In genomic region chr2:220417503-220417902, GRCh38 we compare ENCODE assay signal across 24 cellular contexts.
"Had no signal": no experiment of that assay in that cellular context is flagged by ENCODE, and none has a peak within 500 bp of the region (broad histone marks: within the 10 kb centered on the region; RNA-seq: fewer than 3 reads in every experiment).

No MANE protein-coding gene starts in this region.

- H3K27me3 ChIP-seq: pancreas, stomach, suprapubic skin, tibial nerve, uterus had no signal

- H3K27ac Mint-ChIP-seq: activated CD4-positive, alpha-beta memory T cell treated with anti-CD3 and anti-CD28 coated beads, Interleukin-2, amount 10 ng/mL, durations not matched to agents 7 days and 5 days; activated naive CD4-positive, alpha-beta T cell treated with anti-CD3 and anti-CD28 coated beads, Interleukin-2, amount 10 ng/mL, durations not matched to agents 7 days and 5 days; activated naive CD8-positive, alpha-beta T cell treated with anti-CD3 and anti-CD28 coated beads, Interleukin-2, amount 50 U/mL, for 24 hours; activated T-cell treated with anti-CD3 and anti-CD28 coated beads, Interleukin-2, amount 50 U/mL, for 72 hours; natural killer cell treated with Interleukin-12 subunit alpha and Interleukin-12 subunit beta and Interleukin-15 and Interleukin-18, amount 100 ng/mL, for 72 hours; stimulated activated memory B cell treated with anti-CD40 and anti-IgM and Interleukin-4, amounts not matched to agents 10 μg/mL and 1 μg/mL and 100 μg/mL, for 72 hours; T-helper 1 cell treated with Interleukin-12 subunit alpha and Interleukin-12 subunit beta and Interleukin-4 antibody, amounts not matched to agents 30 μg/mL and 1 μg/mL, for 36 hours had no signal

- H3K4me3 ChIP-seq: coronary artery, pancreas, stomach, suprapubic skin, tibial nerve, uterus had no signal

- H3K36me3 Mint-ChIP-seq: activated naive CD4-positive, alpha-beta T cell treated with anti-CD3 and anti-CD28 coated beads, Interleukin-2, amount 10 ng/mL, durations not matched to agents 7 days and 5 days; natural killer cell treated with Interleukin-12 subunit alpha and Interleukin-12 subunit beta and Interleukin-15 and Interleukin-18, amount 100 ng/mL, for 72 hours; stimulated activated memory B cell treated with anti-CD40 and anti-IgM and Interleukin-4, amounts not matched to agents 10 μg/mL and 1 μg/mL and 100 μg/mL, for 72 hours had no signal

- H3K4me1 Mint-ChIP-seq: activated CD4-positive, alpha-beta memory T cell treated with anti-CD3 and anti-CD28 coated beads, Interleukin-2, amount 10 ng/mL, durations not matched to agents 7 days and 5 days; activated naive CD4-positive, alpha-beta T cell treated with anti-CD3 and anti-CD28 coated beads, Interleukin-2, amount 10 ng/mL, durations not matched to agents 7 days and 5 days; activated naive CD8-positive, alpha-beta T cell treated with anti-CD3 and anti-CD28 coated beads, Interleukin-2, amount 50 U/mL, for 24 hours; stimulated activated memory B cell treated with anti-CD40 and anti-IgM and Interleukin-4, amounts not matched to agents 10 μg/mL and 1 μg/mL and 100 μg/mL, for 72 hours had no signal

- H3K4me3 Mint-ChIP-seq: activated CD4-positive, alpha-beta memory T cell treated with anti-CD3 and anti-CD28 coated beads, Interleukin-2, amount 10 ng/mL, durations not matched to agents 7 days and 5 days; activated naive CD4-positive, alpha-beta T cell treated with anti-CD3 and anti-CD28 coated beads, Interleukin-2, amount 10 ng/mL, durations not matched to agents 7 days and 5 days; activated naive CD8-positive, alpha-beta T cell treated with anti-CD3 and anti-CD28 coated beads, Interleukin-2, amount 50 U/mL, for 24 hours; activated T-cell treated with anti-CD3 and anti-CD28 coated beads, Interleukin-2, amount 50 U/mL, for 72 hours; natural killer cell treated with Interleukin-12 subunit alpha and Interleukin-12 subunit beta and Interleukin-15 and Interleukin-18, amount 100 ng/mL, for 72 hours; stimulated activated memory B cell treated with anti-CD40 and anti-IgM and Interleukin-4, amounts not matched to agents 10 μg/mL and 1 μg/mL and 100 μg/mL, for 72 hours; T-helper 1 cell treated with Interleukin-12 subunit alpha and Interleukin-12 subunit beta and Interleukin-4 antibody, amounts not matched to agents 30 μg/mL and 1 μg/mL, for 36 hours had no signal

- H3K9me3 Mint-ChIP-seq: activated CD4-positive, alpha-beta memory T cell treated with anti-CD3 and anti-CD28 coated beads, Interleukin-2, amount 10 ng/mL, durations not matched to agents 7 days and 5 days; T-helper 1 cell treated with Interleukin-12 subunit alpha and Interleukin-12 subunit beta and Interleukin-4 antibody, amounts not matched to agents 30 μg/mL and 1 μg/mL, for 36 hours had no signal

- ATAC-seq: activated naive CD8-positive, alpha-beta T cell treated with anti-CD3 and anti-CD28 coated beads, Interleukin-2, amount 50 U/mL, for 24 hours; activated T-cell treated with anti-CD3 and anti-CD28 coated beads, Interleukin-2, amount 50 U/mL, for 72 hours; natural killer cell treated with Interleukin-12 subunit alpha and Interleukin-12 subunit beta and Interleukin-15 and Interleukin-18, amount 100 ng/mL, for 72 hours; pancreas; sciatic nerve; stimulated activated memory B cell treated with anti-CD40 and anti-IgM and Interleukin-4, amounts not matched to agents 10 μg/mL and 1 μg/mL and 100 μg/mL, for 72 hours had no signal

- H3K27ac ChIP-seq: coronary artery, epithelial cell of prostate, pancreas, stomach, suprapubic skin, tibial nerve, uterus had no signal

- H3K36me3 ChIP-seq: pancreas, stomach, suprapubic skin, tibial nerve, uterus had no signal

- DNase-seq: activated CD4-positive, alpha-beta memory T cell treated with anti-CD3 and anti-CD28 coated beads, Interleukin-2, amount 10 ng/mL, durations not matched to agents 7 days and 5 days; activated CD4-positive, alpha-beta T cell treated with anti-CD3 and anti-CD28 coated beads for 48 hours; activated CD4-positive, CD25-positive, alpha-beta regulatory T cell; activated effector memory CD4-positive, alpha-beta T cell treated with Interleukin-2 at 50 U/mL for 16 hours; activated naive CD4-positive, alpha-beta T cell treated with anti-CD3 and anti-CD28 coated beads, Interleukin-2, amount 10 ng/mL, durations not matched to agents 7 days and 5 days; activated naive CD8-positive, alpha-beta T cell treated with anti-CD3 and anti-CD28 coated beads, Interleukin-2, amount 50 U/mL, for 24 hours; activated T-cell treated with anti-CD3 and anti-CD28 coated beads, Interleukin-2, amount 50 U/mL, for 72 hours; cerebellar nuclear complex; foreskin fibroblast; islet precursor cell; left cardiac atrium; pancreas; small intestine; stimulated activated CD4-positive, alpha-beta T cell treated with anti-CD3 and anti-CD28 coated beads, Interleukin-2, amount 100 ng/mL, for 24 hours; stomach; uterus had no signal

- H3K27me3 Mint-ChIP-seq: activated CD4-positive, alpha-beta memory T cell treated with anti-CD3 and anti-CD28 coated beads, Interleukin-2, amount 10 ng/mL, durations not matched to agents 7 days and 5 days; activated naive CD4-positive, alpha-beta T cell treated with anti-CD3 and anti-CD28 coated beads, Interleukin-2, amount 10 ng/mL, durations not matched to agents 7 days and 5 days; activated naive CD8-positive, alpha-beta T cell treated with anti-CD3 and anti-CD28 coated beads, Interleukin-2, amount 50 U/mL, for 24 hours; natural killer cell treated with Interleukin-12 subunit alpha and Interleukin-12 subunit beta and Interleukin-15 and Interleukin-18, amount 100 ng/mL, for 72 hours; stimulated activated memory B cell treated with anti-CD40 and anti-IgM and Interleukin-4, amounts not matched to agents 10 μg/mL and 1 μg/mL and 100 μg/mL, for 72 hours had no signal

- H3K4me1 ChIP-seq: stomach, suprapubic skin, tibial nerve, uterus had no signal

- H3K9me3 ChIP-seq: pancreas, suprapubic skin, uterus had no signal
